In genomic region chr21:33412832-33413519, GRCh38 we compare ENCODE assay signal across 10 cellular contexts. TPM values are rescaled to one million over a fixed set of nuclear protein-coding genes. Genes with fewer than 3 reads are reported as not detected.
DNase-seq lines count a peak whose midpoint lies in the region; ATAC-seq, FAIRE-seq and TF ChIP-seq lines count a peak whose summit lies in the region.
"Had no signal": no experiment of that assay in that cellular context is flagged by ENCODE, and none has a peak within 500 bp of the region (broad histone marks: within the 10 kb centered on the region; RNA-seq: fewer than 3 reads in every experiment).

No MANE protein-coding gene starts in this region.

- no peak for TF ChIP-seq POLR2A in H54 (IDR thresholded peaks at IDR 0.05; ENCODE audit: low read depth, low read length)

- H3K4me3 Mint-ChIP-seq in HFFc6, result no peak overlapping the region
- no peak overlapping the region for H3K4me3 Mint-ChIP-seq in activated naive CD8-positive, alpha-beta T cell treated with anti-CD3 and anti-CD28 coated beads, Interleukin-2, amount 50 U/mL, for 24 hours
- H3K4me3 Mint-ChIP-seq in naive thymus-derived CD8-positive, alpha-beta T cell, result peak overlapping the region; percentile 2 to 67 (median 51)
- H3K4me3 Mint-ChIP-seq in activated CD4-positive, alpha-beta memory T cell treated with anti-CD3 and anti-CD28 coated beads, Interleukin-2, amount 10 ng/mL, durations not matched to agents 7 days and 5 days, result no peak overlapping the region

- in situ Hi-C loops in KBM-7 (cut with MboI; ENCODE audit: low pct_unique_long_range_greater_than_20kb, low sequenced_read_pairs), result no loop called here

- no peak for FAIRE-seq in H54 (lab: Jason Lieb, UNC)

- peaks cover 16% of the 10 kb centered on the region; the same call in 1 of the 2 replicates for H3K36me3 Mint-ChIP-seq in HFFc6 (ENCODE audit: low read depth)
- no peaks in the 10 kb centered on the region for H3K36me3 Mint-ChIP-seq in activated naive CD8-positive, alpha-beta T cell treated with anti-CD3 and anti-CD28 coated beads, Interleukin-2, amount 50 U/mL, for 24 hours (ENCODE audit: low read depth)
- peaks cover 4 to 65% (median 9%) of the 10 kb centered on the region in 3 donors for H3K36me3 Mint-ChIP-seq in naive thymus-derived CD8-positive, alpha-beta T cell
- H3K36me3 Mint-ChIP-seq in activated CD4-positive, alpha-beta memory T cell treated with anti-CD3 and anti-CD28 coated beads, Interleukin-2, amount 10 ng/mL, durations not matched to agents 7 days and 5 days (ENCODE audit: low read depth), result no peaks in the 10 kb centered on the region

- no peak for TF ChIP-seq CTCF in HFFc6 (IDR thresholded peaks at IDR 0.05)

- H3K4me1 Mint-ChIP-seq in HFFc6 (ENCODE audit: low read depth), result peaks cover 28% of the 10 kb centered on the region
- peaks cover 38% of the 10 kb centered on the region for H3K4me1 Mint-ChIP-seq in activated naive CD8-positive, alpha-beta T cell treated with anti-CD3 and anti-CD28 coated beads, Interleukin-2, amount 50 U/mL, for 24 hours
- H3K4me1 Mint-ChIP-seq in naive thymus-derived CD8-positive, alpha-beta T cell, result peaks cover 16 to 57% (median 55%) of the 10 kb centered on the region in 4 donors
- peaks cover 13% of the 10 kb centered on the region for H3K4me1 Mint-ChIP-seq in activated CD4-positive, alpha-beta memory T cell treated with anti-CD3 and anti-CD28 coated beads, Interleukin-2, amount 10 ng/mL, durations not matched to agents 7 days and 5 days

- intact Hi-C loops in head of caudate nucleus (cut with DNase I), result no loop called here

- H3K27ac Mint-ChIP-seq in HFFc6, result peak overlapping the region; percentile 26; the same call in 1 of the 2 replicates
- H3K27ac Mint-ChIP-seq in activated naive CD8-positive, alpha-beta T cell treated with anti-CD3 and anti-CD28 coated beads, Interleukin-2, amount 50 U/mL, for 24 hours, result no peak overlapping the region
- peak overlapping the region; percentile 29 to 93 (median 84) for H3K27ac Mint-ChIP-seq in naive thymus-derived CD8-positive, alpha-beta T cell
- no peak overlapping the region for H3K27ac Mint-ChIP-seq in activated CD4-positive, alpha-beta memory T cell treated with anti-CD3 and anti-CD28 coated beads, Interleukin-2, amount 10 ng/mL, durations not matched to agents 7 days and 5 days

- POLR2A ChIA-PET in naive thymus-derived CD8-positive, alpha-beta T cell (lab: Charles Lee), result interaction anchor here (0.6 kb wide), 2 partner anchors 23 to 423 kb away, joined by 3 to 5 read pairs; no protein-coding TSS in a partner anchor
- POLR2A ChIA-PET in activated CD4-positive, alpha-beta memory T cell treated with anti-CD3 and anti-CD28 coated beads, Interleukin-2, amount 10 ng/mL, durations not matched to agents 7 days and 5 days (lab: Charles Lee), result interaction anchor here (0.6 kb wide), 1 partner anchor 10 kb away, joined by 3 read pairs; no protein-coding TSS in a partner anchor

- H3K9me3 Mint-ChIP-seq in HFFc6, result no peaks in the 10 kb centered on the region
- H3K9me3 Mint-ChIP-seq in activated naive CD8-positive, alpha-beta T cell treated with anti-CD3 and anti-CD28 coated beads, Interleukin-2, amount 50 U/mL, for 24 hours, result no peaks in the 10 kb centered on the region
- no peaks in the 10 kb centered on the region for H3K9me3 Mint-ChIP-seq in naive thymus-derived CD8-positive, alpha-beta T cell
- no peaks in the 10 kb centered on the region for H3K9me3 Mint-ChIP-seq in activated CD4-positive, alpha-beta memory T cell treated with anti-CD3 and anti-CD28 coated beads, Interleukin-2, amount 10 ng/mL, durations not matched to agents 7 days and 5 days
- H3K9me3 Mint-ChIP-seq: activated naive CD4-positive, alpha-beta T cell treated with anti-CD3 and anti-CD28 coated beads, Interleukin-2, amount 50 U/mL, for 72 hours had no signal

- ATAC-seq in activated naive CD8-positive, alpha-beta T cell treated with anti-CD3 and anti-CD28 coated beads, Interleukin-2, amount 50 U/mL, for 24 hours, result peak; percentile 36
- ATAC-seq in naive thymus-derived CD8-positive, alpha-beta T cell, result peak; percentile 56 to 58

- CTCF ChIA-PET in activated CD4-positive, alpha-beta memory T cell treated with anti-CD3 and anti-CD28 coated beads, Interleukin-2, amount 10 ng/mL, durations not matched to agents 7 days and 5 days (lab: Charles Lee), result interaction anchor here (1.2 kb wide), 1 partner anchor 51 kb away, joined by 3 read pairs; no protein-coding TSS in a partner anchor

- peak; percentile 52 for DNase-seq in DMS53 treated with DMSO at 0.1 percent for 48 hours (lab: John Stamatoyannopoulos, UW; ENCODE audit: unreplicated experiment)
- DNase-seq in HFFc6, result no peak
- no peak for DNase-seq in activated naive CD8-positive, alpha-beta T cell treated with anti-CD3 and anti-CD28 coated beads, Interleukin-2, amount 50 U/mL, for 24 hours
- DNase-seq in naive thymus-derived CD8-positive, alpha-beta T cell, result no peak
- no peak for DNase-seq in KBM-7
- DNase-seq in activated CD4-positive, alpha-beta memory T cell treated with anti-CD3 and anti-CD28 coated beads, Interleukin-2, amount 10 ng/mL, durations not matched to agents 7 days and 5 days, result no peak
- no peak for DNase-seq in H54 (ENCODE audit: insufficient read length, low spot score)
- DNase-seq in head of caudate nucleus, result no peak
- DNase-seq: NCI-H187 treated with DMSO at 0.1 percent for 48 hours had no signal

- no peaks in the 10 kb centered on the region for H3K27me3 Mint-ChIP-seq in HFFc6 (ENCODE audit: insufficient read depth)
- no peaks in the 10 kb centered on the region for H3K27me3 Mint-ChIP-seq in activated naive CD8-positive, alpha-beta T cell treated with anti-CD3 and anti-CD28 coated beads, Interleukin-2, amount 50 U/mL, for 24 hours
- no peaks in the 10 kb centered on the region for H3K27me3 Mint-ChIP-seq in naive thymus-derived CD8-positive, alpha-beta T cell
- H3K27me3 Mint-ChIP-seq in activated CD4-positive, alpha-beta memory T cell treated with anti-CD3 and anti-CD28 coated beads, Interleukin-2, amount 10 ng/mL, durations not matched to agents 7 days and 5 days, result peaks cover 12% of the 10 kb centered on the region

RNA-seq across cellular contexts. Expression of gene IFNGR2, which starts 9.8 kb away (rescaled TPM):
- total RNA-seq in HFFc6 (2021; fragmentation: NEBNext Ultra II Directional; extraction: Animal tissue kit (Norgen Biotek cat#: 25700)), result 10 to 100 TPM; 51.2 to 68.6 (median 64.2) TPM
- total RNA-seq in naive thymus-derived CD8-positive, alpha-beta T cell, result 10 to 100 TPM; 24.4 to 27.8 TPM
- polyA plus RNA-seq in naive thymus-derived CD8-positive, alpha-beta T cell, result 10 to 100 TPM; 11.3 to 30.9 (median 23.0) TPM
- 1 to 10 TPM; 4.6 to 4.7 TPM for total RNA-seq in activated CD4-positive, alpha-beta memory T cell treated with anti-CD3 and anti-CD28 coated beads, Interleukin-2, amount 10 ng/mL, durations not matched to agents 7 days and 5 days

Comparison
In these comparisons a context has a peak if more than half of its experiments do, and no peak if none do; other contexts are left out.
1. H3K27ac Mint-ChIP-seq: peak in HFFc6 (single experiment) and naive thymus-derived CD8-positive, alpha-beta T cell (10 of 10); none in activated naive CD8-positive, alpha-beta T cell treated with anti-CD3 and anti-CD28 coated beads, Interleukin-2, amount 50 U/mL, for 24 hours (single experiment) and activated CD4-positive, alpha-beta memory T cell treated with anti-CD3 and anti-CD28 coated beads, Interleukin-2, amount 10 ng/mL, durations not matched to agents 7 days and 5 days (single experiment).
2. H3K4me3 Mint-ChIP-seq: peak in naive thymus-derived CD8-positive, alpha-beta T cell (10 of 10); none in HFFc6 (single experiment), activated naive CD8-positive, alpha-beta T cell treated with anti-CD3 and anti-CD28 coated beads, Interleukin-2, amount 50 U/mL, for 24 hours (single experiment) and activated CD4-positive, alpha-beta memory T cell treated with anti-CD3 and anti-CD28 coated beads, Interleukin-2, amount 10 ng/mL, durations not matched to agents 7 days and 5 days (single experiment).
3. RNA of gene IFNGR2, which starts 9.8 kb away (total RNA-seq): 51.2 to 68.6 TPM in HFFc6 and 24.4 to 27.8 TPM in naive thymus-derived CD8-positive, alpha-beta T cell; 4.6 to 4.7 TPM in activated CD4-positive, alpha-beta memory T cell treated with anti-CD3 and anti-CD28 coated beads, Interleukin-2, amount 10 ng/mL, durations not matched to agents 7 days and 5 days; every median in the first group is over 4 times any median in the second.